Comparison of ENCODE assay signal across 1 cellular context in the genomic region with DNA sequence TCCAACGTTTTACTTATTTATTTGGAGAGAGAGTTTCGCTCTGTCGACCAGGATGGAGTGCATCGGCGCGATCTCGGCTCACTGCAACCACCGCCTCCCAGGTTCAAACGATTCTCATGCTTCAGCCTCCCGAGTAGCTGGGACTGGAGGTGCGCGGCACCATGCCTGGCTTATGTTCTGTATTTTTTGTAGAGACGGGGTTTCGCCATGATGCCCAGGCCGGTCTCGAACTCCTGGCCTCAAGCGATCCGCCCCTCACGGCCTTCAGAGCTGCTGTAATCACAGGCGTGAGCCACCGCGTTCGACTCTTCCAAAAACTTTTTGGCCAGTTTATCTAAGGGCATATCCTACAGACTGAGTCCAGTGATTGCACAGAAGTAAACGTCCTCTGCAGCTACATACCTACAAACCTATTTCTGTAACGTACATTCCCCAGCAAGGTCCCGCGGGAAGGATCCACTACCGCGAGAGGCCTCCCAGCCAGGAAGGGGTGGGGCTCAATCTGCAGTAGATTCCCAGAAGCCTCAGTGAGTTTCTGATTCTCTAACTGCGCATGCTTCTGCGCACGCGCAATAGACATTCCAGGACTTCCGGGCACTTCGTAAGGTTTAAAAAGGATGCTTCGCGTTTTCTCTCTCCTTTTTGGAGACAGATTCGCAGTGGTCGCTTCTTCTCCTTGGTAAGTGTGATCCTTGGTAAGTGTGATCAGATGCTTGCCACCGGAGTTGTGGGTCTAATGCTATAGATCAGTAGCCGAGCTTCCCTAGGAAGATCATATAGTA.
A peak's percentile ranks its signal among the peaks of the same experiment; 100 is the strongest.
TF ChIP-seq lines count a peak whose summit lies in the region.

A gene with protein sequence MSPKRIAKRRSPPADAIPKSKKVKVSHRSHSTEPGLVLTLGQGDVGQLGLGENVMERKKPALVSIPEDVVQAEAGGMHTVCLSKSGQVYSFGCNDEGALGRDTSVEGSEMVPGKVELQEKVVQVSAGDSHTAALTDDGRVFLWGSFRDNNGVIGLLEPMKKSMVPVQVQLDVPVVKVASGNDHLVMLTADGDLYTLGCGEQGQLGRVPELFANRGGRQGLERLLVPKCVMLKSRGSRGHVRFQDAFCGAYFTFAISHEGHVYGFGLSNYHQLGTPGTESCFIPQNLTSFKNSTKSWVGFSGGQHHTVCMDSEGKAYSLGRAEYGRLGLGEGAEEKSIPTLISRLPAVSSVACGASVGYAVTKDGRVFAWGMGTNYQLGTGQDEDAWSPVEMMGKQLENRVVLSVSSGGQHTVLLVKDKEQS (plus strand): TSS at position 638 of the 782 bp plus-strand sequence. CDS start 23,824 bp downstream, outside the sequence.

TF ChIP-seq in HepG2, 621 proteins besides CTCF, POLR2A, EP300 and RAD21 (continued from another document and continues in another):
- TF ChIP-seq ZMYM4 (CRISPR knock-in tag; IDR thresholded peaks at IDR 0.05) (peak; percentile 84), BCL6 (CRISPR knock-in tag; IDR thresholded peaks at IDR 0.05) (no peak), NKX3-1 (CRISPR knock-in tag; IDR thresholded peaks at IDR 0.05) (peak; percentile 50; the same call in 1 of the 2 replicates), TCF7 (IDR thresholded peaks at IDR 0.05; ENCODE audit: low read depth) (no peak), DMAP1 (CRISPR knock-in tag; IDR thresholded peaks at IDR 0.05) (peak; percentile 79), ZNF326 (CRISPR knock-in tag; IDR thresholded peaks at IDR 0.05; ENCODE audit: borderline replicate concordance) (no peak), ZNF772 (CRISPR knock-in tag; IDR thresholded peaks at IDR 0.05) (no peak), EEA1 (CRISPR knock-in tag; IDR thresholded peaks at IDR 0.05; ENCODE audit: borderline replicate concordance) (0 out of 2 replicates have a peak, but pooled peaks have one; percentile 47), HIVEP1 (CRISPR knock-in tag; IDR thresholded peaks at IDR 0.05) (peak; percentile 38; the same call in 1 of the 2 replicates), THYN1 (CRISPR knock-in tag; IDR thresholded peaks at IDR 0.05; ENCODE audit: borderline replicate concordance, low read depth) (no peak), ZNF777 (CRISPR knock-in tag; IDR thresholded peaks at IDR 0.05) (peak; percentile 26; the same call in 1 of the 2 replicates), ZNF577 (CRISPR knock-in tag; IDR thresholded peaks at IDR 0.05; ENCODE audit: borderline replicate concordance, low read depth) (no peak), NR2F6 (IDR thresholded peaks at IDR 0.05) (no peak), NR2F6 (CRISPR knock-in tag; IDR thresholded peaks at IDR 0.05) (peak; percentile 17; the same call in 1 of the 2 replicates), GATAD1 (CRISPR knock-in tag; IDR thresholded peaks at IDR 0.05) (peak; percentile 84), ZNF781 (CRISPR knock-in tag; IDR thresholded peaks at IDR 0.05; ENCODE audit: borderline replicate concordance, not compliant biosample characterization) (peak; percentile 70), ZNF839 (CRISPR knock-in tag; IDR thresholded peaks at IDR 0.05; ENCODE audit: borderline replicate concordance) (no peak), XRCC5 (optimal IDR thresholded peaks at IDR 0.05; ENCODE audit: low read length) (peak; percentile 37), ZNF782 (CRISPR knock-in tag; IDR thresholded peaks at IDR 0.05; ENCODE audit: borderline replicate concordance) (0 out of 2 replicates have a peak, but pooled peaks have one; percentile 29), ISL2 (CRISPR knock-in tag; IDR thresholded peaks at IDR 0.05) (0 out of 2 replicates have a peak, but pooled peaks have one; percentile 21), KAT8 (CRISPR knock-in tag; IDR thresholded peaks at IDR 0.05) (peak; percentile 90), CCDC6 (CRISPR knock-in tag; IDR thresholded peaks at IDR 0.05) (peak; percentile 44; the same call in 1 of the 2 replicates), RBAK (CRISPR knock-in tag; IDR thresholded peaks at IDR 0.05) (0 out of 2 replicates have a peak, but pooled peaks have one; percentile 62), CBX1 (IDR thresholded peaks at IDR 0.05; ENCODE audit: low read depth) (peak; percentile 23), ZNF678 (CRISPR knock-in tag; IDR thresholded peaks at IDR 0.05) (no peak), LCORL (IDR thresholded peaks at IDR 0.05) (no peak), LCORL (CRISPR knock-in tag; IDR thresholded peaks at IDR 0.05) (no peak), RBM22 (optimal IDR thresholded peaks at IDR 0.05; ENCODE audit: low read length) (peak; percentile 6), SPEN (CRISPR knock-in tag; IDR thresholded peaks at IDR 0.05; ENCODE audit: low read depth) (peak; percentile 90; the same call in 1 of the 2 replicates), MIER2 (CRISPR knock-in tag; IDR thresholded peaks at IDR 0.05) (peak; percentile 32; the same call in 1 of the 2 replicates), ZNF792 (CRISPR knock-in tag; IDR thresholded peaks at IDR 0.05) (peak; percentile 7; the same call in 1 of the 2 replicates), SMAD9 (CRISPR knock-in tag; IDR thresholded peaks at IDR 0.05) (no peak), ZNF614 (CRISPR knock-in tag; IDR thresholded peaks at IDR 0.05; ENCODE audit: borderline replicate concordance) (peak; percentile 28; the same call in 1 of the 2 replicates), KMT2B (CRISPR knock-in tag; IDR thresholded peaks at IDR 0.05) (peak; percentile 67; the same call in 1 of the 2 replicates), POLR2AphosphoS5 (IDR thresholded peaks at IDR 0.05; ENCODE audit: low read depth, low read length) (peak; percentile 100), ZNF674 (CRISPR knock-in tag; IDR thresholded peaks at IDR 0.05; ENCODE audit: low read depth) (no peak), ZNF549 (CRISPR knock-in tag; IDR thresholded peaks at IDR 0.05) (no peak), JDP2 (CRISPR knock-in tag; IDR thresholded peaks at IDR 0.05; ENCODE audit: borderline replicate concordance) (no peak; the same call in 1 of the 2 replicates), ZNF224 (CRISPR knock-in tag; IDR thresholded peaks at IDR 0.05) (0 out of 2 replicates have a peak, but pooled peaks have one; percentile 65)
- TF ChIP-seq, protein P1, sequence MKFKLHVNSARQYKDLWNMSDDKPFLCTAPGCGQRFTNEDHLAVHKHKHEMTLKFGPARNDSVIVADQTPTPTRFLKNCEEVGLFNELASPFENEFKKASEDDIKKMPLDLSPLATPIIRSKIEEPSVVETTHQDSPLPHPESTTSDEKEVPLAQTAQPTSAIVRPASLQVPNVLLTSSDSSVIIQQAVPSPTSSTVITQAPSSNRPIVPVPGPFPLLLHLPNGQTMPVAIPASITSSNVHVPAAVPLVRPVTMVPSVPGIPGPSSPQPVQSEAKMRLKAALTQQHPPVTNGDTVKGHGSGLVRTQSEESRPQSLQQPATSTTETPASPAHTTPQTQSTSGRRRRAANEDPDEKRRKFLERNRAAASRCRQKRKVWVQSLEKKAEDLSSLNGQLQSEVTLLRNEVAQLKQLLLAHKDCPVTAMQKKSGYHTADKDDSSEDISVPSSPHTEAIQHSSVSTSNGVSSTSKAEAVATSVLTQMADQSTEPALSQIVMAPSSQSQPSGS (CRISPR knock-in tag; IDR thresholded peaks at IDR 0.05) = no peak; the same call in 1 of the 2 replicates
- TF ChIP-seq, protein P2, sequence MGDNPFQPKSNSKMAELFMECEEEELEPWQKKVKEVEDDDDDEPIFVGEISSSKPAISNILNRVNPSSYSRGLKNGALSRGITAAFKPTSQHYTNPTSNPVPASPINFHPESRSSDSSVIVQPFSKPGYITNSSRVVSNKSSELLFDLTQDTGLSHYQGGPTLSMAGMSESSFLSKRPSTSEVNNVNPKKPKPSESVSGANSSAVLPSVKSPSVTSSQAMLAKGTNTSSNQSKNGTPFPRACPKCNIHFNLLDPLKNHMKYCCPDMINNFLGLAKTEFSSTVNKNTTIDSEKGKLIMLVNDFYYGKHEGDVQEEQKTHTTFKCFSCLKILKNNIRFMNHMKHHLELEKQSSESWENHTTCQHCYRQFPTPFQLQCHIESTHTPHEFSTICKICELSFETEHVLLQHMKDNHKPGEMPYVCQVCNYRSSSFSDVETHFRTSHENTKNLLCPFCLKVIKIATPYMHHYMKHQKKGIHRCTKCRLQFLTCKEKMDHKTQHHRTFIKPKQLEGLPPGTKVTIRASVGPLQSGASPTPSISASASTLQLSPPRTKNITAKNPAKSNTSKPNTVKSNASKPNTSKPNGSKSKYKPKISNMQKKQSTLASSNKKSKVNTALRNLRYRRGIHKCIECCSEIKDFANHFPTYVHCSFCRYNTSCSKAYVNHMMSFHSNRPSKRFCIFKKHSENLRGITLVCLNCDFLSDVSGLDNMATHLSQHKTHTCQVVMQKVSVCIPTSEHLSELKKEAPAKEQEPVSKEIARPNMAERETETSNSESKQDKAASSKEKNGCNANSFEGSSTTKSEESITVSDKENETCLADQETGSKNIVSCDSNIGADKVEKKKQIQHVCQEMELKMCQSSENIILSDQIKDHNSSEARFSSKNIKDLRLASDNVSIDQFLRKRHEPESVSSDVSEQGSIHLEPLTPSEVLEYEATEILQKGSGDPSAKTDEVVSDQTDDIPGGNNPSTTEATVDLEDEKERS (CRISPR knock-in tag; IDR thresholded peaks at IDR 0.05) = no peak; the same call in 1 of the 2 replicates
- TF ChIP-seq, protein P3, sequence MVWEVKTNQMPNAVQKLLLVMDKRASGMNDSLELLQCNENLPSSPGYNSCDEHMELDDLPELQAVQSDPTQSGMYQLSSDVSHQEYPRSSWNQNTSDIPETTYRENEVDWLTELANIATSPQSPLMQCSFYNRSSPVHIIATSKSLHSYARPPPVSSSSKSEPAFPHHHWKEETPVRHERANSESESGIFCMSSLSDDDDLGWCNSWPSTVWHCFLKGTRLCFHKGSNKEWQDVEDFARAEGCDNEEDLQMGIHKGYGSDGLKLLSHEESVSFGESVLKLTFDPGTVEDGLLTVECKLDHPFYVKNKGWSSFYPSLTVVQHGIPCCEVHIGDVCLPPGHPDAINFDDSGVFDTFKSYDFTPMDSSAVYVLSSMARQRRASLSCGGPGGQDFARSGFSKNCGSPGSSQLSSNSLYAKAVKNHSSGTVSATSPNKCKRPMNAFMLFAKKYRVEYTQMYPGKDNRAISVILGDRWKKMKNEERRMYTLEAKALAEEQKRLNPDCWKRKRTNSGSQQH (CRISPR knock-in tag; IDR thresholded peaks at IDR 0.05; ENCODE audit: low read depth) = peak; percentile 61; the same call in 1 of the 2 replicates
- TF ChIP-seq, protein P4, sequence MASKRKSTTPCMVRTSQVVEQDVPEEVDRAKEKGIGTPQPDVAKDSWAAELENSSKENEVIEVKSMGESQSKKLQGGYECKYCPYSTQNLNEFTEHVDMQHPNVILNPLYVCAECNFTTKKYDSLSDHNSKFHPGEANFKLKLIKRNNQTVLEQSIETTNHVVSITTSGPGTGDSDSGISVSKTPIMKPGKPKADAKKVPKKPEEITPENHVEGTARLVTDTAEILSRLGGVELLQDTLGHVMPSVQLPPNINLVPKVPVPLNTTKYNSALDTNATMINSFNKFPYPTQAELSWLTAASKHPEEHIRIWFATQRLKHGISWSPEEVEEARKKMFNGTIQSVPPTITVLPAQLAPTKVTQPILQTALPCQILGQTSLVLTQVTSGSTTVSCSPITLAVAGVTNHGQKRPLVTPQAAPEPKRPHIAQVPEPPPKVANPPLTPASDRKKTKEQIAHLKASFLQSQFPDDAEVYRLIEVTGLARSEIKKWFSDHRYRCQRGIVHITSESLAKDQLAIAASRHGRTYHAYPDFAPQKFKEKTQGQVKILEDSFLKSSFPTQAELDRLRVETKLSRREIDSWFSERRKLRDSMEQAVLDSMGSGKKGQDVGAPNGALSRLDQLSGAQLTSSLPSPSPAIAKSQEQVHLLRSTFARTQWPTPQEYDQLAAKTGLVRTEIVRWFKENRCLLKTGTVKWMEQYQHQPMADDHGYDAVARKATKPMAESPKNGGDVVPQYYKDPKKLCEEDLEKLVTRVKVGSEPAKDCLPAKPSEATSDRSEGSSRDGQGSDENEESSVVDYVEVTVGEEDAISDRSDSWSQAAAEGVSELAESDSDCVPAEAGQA (IDR thresholded peaks at IDR 0.05; ENCODE audit: low read depth) = no peak
- TF ChIP-seq, protein P4 (CRISPR knock-in tag; IDR thresholded peaks at IDR 0.05; ENCODE audit: borderline replicate concordance) = no peak
- TF ChIP-seq, protein P5, sequence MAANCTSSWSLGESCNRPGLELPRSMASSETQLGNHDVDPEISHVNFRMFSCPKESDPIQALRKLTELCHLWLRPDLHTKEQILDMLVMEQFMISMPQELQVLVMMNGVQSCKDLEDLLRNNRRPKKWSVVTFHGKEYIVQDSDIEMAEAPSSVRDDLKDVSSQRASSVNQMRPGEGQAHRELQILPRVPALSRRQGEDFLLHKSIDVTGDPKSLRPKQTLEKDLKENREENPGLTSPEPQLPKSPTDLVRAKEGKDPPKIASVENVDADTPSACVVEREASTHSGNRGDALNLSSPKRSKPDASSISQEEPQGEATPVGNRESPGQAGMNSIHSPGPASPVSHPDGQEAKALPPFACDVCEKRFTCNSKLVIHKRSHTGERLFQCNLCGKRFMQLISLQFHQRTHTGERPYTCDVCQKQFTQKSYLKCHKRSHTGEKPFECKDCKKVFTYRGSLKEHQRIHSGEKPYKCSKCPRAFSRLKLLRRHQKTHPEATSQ (CRISPR knock-in tag; IDR thresholded peaks at IDR 0.05; ENCODE audit: borderline replicate concordance) = peak; percentile 8; the same call in 1 of the 2 replicates
- TF ChIP-seq, protein P6, sequence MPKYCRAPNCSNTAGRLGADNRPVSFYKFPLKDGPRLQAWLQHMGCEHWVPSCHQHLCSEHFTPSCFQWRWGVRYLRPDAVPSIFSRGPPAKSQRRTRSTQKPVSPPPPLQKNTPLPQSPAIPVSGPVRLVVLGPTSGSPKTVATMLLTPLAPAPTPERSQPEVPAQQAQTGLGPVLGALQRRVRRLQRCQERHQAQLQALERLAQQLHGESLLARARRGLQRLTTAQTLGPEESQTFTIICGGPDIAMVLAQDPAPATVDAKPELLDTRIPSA (CRISPR knock-in tag; IDR thresholded peaks at IDR 0.05; ENCODE audit: borderline replicate concordance) = no peak
- TF ChIP-seq, protein P7, sequence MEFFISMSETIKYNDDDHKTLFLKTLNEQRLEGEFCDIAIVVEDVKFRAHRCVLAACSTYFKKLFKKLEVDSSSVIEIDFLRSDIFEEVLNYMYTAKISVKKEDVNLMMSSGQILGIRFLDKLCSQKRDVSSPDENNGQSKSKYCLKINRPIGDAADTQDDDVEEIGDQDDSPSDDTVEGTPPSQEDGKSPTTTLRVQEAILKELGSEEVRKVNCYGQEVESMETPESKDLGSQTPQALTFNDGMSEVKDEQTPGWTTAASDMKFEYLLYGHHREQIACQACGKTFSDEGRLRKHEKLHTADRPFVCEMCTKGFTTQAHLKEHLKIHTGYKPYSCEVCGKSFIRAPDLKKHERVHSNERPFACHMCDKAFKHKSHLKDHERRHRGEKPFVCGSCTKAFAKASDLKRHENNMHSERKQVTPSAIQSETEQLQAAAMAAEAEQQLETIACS (CRISPR knock-in tag; IDR thresholded peaks at IDR 0.05) = no peak
